ENCODE assay signal across 8 cellular contexts in the genomic region with DNA sequence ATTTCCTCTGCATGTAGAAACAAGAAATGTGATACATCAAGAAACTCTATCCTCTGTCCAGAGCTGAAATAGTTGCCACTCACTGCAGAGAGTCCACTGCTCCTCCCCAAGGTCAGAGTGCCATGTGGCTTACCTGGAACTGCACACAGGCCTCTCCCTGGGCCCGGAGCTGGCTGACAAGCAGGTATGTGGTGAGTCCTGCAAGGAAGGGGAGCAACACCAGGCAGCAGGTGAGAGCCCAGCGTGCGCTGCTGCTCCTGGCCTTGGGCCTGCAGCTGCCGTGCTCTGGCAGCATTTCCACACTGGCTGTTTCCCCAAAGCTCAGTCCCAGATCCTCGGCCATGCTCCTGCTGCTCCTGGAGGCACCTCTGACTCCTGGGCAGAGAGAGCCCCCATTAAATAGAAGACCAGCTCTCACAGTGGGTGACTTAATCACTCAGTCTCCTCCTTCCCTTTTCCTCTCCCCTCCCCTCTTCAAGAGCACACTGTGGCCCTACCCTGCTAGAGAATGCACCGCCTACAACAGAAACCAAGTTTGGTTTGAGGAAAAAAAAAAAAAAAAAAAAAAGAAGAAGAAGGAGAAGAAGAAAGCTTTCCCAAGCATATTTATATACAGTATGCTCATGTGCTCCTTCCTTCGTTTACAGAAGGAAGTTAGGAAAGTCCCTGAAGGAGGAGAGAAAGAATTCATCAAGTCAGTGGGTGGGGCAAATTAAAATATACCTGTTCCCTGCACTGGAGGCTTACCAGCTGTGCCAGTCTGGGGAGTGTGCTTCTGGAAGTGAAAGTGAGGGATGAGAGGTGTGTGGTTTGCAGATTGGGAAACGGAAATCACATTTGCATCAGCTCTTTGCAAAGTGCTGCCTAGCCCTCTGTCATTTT. TPM values are rescaled to one million over a fixed set of nuclear protein-coding genes. Genes with fewer than 3 reads are reported as not detected.
DNase-seq lines count a peak whose midpoint lies in the region; ATAC-seq and TF ChIP-seq lines count a peak whose summit lies in the region.

A gene (minus strand): TSS at position 370 of the 882 bp plus-strand sequence. CDS start 27 bp downstream, at position 343.

- no peaks in the 10 kb centered on the region for H3K27me3 ChIP-seq in prostate gland (replicated peaks; ENCODE audit: insufficient read depth)
- H3K27me3 ChIP-seq in effector memory CD4-positive, alpha-beta T cell (replicated peaks; ENCODE audit: control insufficient read depth, insufficient read depth, low read length, poor library complexity, severe bottlenecking), result no peaks in the 10 kb centered on the region

- TF ChIP-seq CTCF in prostate gland (IDR thresholded peaks at IDR 0.05), result no peak

- H3K9me3 ChIP-seq in prostate gland, result no peaks in the 10 kb centered on the region
- no peaks in the 10 kb centered on the region for H3K9me3 ChIP-seq in effector memory CD4-positive, alpha-beta T cell (ENCODE audit: control insufficient read depth, low read length)

- no peaks in the 10 kb centered on the region for H3K36me3 ChIP-seq in prostate gland
- no peaks in the 10 kb centered on the region for H3K36me3 ChIP-seq in effector memory CD4-positive, alpha-beta T cell (ENCODE audit: control insufficient read depth, insufficient read depth, low read length)

- ATAC-seq in GM21381 (IDR thresholded peaks at IDR 0.05; ENCODE audit: unreplicated experiment) (peak; percentile 95), HG03575 (IDR thresholded peaks at IDR 0.05; ENCODE audit: extremely low read depth, insufficient number of reproducible peaks, low FRiP score, unreplicated experiment) (peak; percentile 93), SK-N-SH treated with all-trans-retinoic acid at 6 μM for 48 hours (peak; percentile 89)

- TF ChIP-seq POLR2A in prostate gland (IDR thresholded peaks at IDR 0.05), result no peak

- intact Hi-C loops in prostate gland (cut with DNase I), result no loop called here

- peaks cover 3% of the 10 kb centered on the region for H3K4me1 ChIP-seq in prostate gland (replicated peaks)
- H3K4me1 ChIP-seq in effector memory CD4-positive, alpha-beta T cell (ENCODE audit: control insufficient read depth, insufficient read depth, low read length, poor library complexity, severe bottlenecking), result peaks cover 8% of the 10 kb centered on the region

- peak within 1 kb of the TSS; percentile 17 to 18 for H3K4me3 ChIP-seq in prostate gland
- no peak within 1 kb of the TSS for H3K4me3 ChIP-seq in effector memory CD4-positive, alpha-beta T cell (ENCODE audit: insufficient read depth, low read depth, low read length, poor library complexity, severe bottlenecking)

- WGBS in prostate gland, result 11% methylated on average over 8 of the region's 8 CpGs

- DNase-seq in EH (ENCODE audit: low read depth) (peak; percentile 16), germinal center (ENCODE audit: low spot score) (peak; percentile 63), prostate gland (ENCODE audit: low spot score) (peak; percentile 53), HK-2 (ENCODE audit: unreplicated experiment) (no peak)
- no peak for DNase-seq in effector memory CD4-positive, alpha-beta T cell

- H3K27ac ChIP-seq in prostate gland, result peak within 1 kb of the TSS; percentile 63 to 65
- no peak within 1 kb of the TSS for H3K27ac ChIP-seq in effector memory CD4-positive, alpha-beta T cell (ENCODE audit: insufficient read depth, low read length, poor library complexity, severe bottlenecking)

TF ChIP-seq in SK-N-SH treated with all-trans-retinoic acid at 6 μM for 48 hours, 23 proteins besides CTCF, POLR2A, EP300 and RAD21:
- no peak for TF ChIP-seq ZFP3 (CRISPR knock-in tag; IDR thresholded peaks at IDR 0.05)
- TF ChIP-seq BACH2 (CRISPR knock-in tag; IDR thresholded peaks at IDR 0.05; ENCODE audit: borderline replicate concordance), result no peak
- TF ChIP-seq ZFP30 (CRISPR knock-in tag; IDR thresholded peaks at IDR 0.05), result no peak
- TF ChIP-seq ARNTL (CRISPR knock-in tag; IDR thresholded peaks at IDR 0.05; ENCODE audit: borderline replicate concordance, low read depth), result no peak
- TF ChIP-seq, protein P1, sequence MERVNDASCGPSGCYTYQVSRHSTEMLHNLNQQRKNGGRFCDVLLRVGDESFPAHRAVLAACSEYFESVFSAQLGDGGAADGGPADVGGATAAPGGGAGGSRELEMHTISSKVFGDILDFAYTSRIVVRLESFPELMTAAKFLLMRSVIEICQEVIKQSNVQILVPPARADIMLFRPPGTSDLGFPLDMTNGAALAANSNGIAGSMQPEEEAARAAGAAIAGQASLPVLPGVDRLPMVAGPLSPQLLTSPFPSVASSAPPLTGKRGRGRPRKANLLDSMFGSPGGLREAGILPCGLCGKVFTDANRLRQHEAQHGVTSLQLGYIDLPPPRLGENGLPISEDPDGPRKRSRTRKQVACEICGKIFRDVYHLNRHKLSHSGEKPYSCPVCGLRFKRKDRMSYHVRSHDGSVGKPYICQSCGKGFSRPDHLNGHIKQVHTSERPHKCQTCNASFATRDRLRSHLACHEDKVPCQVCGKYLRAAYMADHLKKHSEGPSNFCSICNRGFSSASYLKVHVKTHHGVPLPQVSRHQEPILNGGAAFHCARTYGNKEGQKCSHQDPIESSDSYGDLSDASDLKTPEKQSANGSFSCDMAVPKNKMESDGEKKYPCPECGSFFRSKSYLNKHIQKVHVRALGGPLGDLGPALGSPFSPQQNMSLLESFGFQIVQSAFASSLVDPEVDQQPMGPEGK (CRISPR knock-in tag; IDR thresholded peaks at IDR 0.05; ENCODE audit: borderline replicate concordance), result no peak
- TF ChIP-seq, protein P2, sequence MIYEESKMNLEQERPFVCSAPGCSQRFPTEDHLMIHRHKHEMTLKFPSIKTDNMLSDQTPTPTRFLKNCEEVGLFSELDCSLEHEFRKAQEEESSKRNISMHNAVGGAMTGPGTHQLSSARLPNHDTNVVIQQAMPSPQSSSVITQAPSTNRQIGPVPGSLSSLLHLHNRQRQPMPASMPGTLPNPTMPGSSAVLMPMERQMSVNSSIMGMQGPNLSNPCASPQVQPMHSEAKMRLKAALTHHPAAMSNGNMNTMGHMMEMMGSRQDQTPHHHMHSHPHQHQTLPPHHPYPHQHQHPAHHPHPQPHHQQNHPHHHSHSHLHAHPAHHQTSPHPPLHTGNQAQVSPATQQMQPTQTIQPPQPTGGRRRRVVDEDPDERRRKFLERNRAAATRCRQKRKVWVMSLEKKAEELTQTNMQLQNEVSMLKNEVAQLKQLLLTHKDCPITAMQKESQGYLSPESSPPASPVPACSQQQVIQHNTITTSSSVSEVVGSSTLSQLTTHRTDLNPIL (CRISPR knock-in tag; IDR thresholded peaks at IDR 0.05; ENCODE audit: low read depth), result no peak
- no peak for TF ChIP-seq ISL1 (CRISPR knock-in tag; IDR thresholded peaks at IDR 0.05)
- TF ChIP-seq, protein P3, sequence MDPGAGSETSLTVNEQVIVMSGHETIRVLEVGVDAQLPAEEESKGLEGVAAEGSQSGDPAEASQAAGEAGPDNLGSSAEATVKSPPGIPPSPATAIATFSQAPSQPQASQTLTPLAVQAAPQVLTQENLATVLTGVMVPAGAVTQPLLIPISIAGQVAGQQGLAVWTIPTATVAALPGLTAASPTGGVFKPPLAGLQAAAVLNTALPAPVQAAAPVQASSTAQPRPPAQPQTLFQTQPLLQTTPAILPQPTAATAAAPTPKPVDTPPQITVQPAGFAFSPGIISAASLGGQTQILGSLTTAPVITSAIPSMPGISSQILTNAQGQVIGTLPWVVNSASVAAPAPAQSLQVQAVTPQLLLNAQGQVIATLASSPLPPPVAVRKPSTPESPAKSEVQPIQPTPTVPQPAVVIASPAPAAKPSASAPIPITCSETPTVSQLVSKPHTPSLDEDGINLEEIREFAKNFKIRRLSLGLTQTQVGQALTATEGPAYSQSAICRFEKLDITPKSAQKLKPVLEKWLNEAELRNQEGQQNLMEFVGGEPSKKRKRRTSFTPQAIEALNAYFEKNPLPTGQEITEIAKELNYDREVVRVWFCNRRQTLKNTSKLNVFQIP (CRISPR knock-in tag; IDR thresholded peaks at IDR 0.05; ENCODE audit: borderline replicate concordance, low read depth), result no peak
- TF ChIP-seq TOX (CRISPR knock-in tag; IDR thresholded peaks at IDR 0.05; ENCODE audit: borderline replicate concordance), result no peak
- TF ChIP-seq, protein P4, sequence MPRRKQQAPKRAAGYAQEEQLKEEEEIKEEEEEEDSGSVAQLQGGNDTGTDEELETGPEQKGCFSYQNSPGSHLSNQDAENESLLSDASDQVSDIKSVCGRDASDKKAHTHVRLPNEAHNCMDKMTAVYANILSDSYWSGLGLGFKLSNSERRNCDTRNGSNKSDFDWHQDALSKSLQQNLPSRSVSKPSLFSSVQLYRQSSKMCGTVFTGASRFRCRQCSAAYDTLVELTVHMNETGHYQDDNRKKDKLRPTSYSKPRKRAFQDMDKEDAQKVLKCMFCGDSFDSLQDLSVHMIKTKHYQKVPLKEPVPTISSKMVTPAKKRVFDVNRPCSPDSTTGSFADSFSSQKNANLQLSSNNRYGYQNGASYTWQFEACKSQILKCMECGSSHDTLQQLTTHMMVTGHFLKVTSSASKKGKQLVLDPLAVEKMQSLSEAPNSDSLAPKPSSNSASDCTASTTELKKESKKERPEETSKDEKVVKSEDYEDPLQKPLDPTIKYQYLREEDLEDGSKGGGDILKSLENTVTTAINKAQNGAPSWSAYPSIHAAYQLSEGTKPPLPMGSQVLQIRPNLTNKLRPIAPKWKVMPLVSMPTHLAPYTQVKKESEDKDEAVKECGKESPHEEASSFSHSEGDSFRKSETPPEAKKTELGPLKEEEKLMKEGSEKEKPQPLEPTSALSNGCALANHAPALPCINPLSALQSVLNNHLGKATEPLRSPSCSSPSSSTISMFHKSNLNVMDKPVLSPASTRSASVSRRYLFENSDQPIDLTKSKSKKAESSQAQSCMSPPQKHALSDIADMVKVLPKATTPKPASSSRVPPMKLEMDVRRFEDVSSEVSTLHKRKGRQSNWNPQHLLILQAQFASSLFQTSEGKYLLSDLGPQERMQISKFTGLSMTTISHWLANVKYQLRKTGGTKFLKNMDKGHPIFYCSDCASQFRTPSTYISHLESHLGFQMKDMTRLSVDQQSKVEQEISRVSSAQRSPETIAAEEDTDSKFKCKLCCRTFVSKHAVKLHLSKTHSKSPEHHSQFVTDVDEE (CRISPR knock-in tag; IDR thresholded peaks at IDR 0.05), result no peak
- no peak for TF ChIP-seq CSDC2 (CRISPR knock-in tag; IDR thresholded peaks at IDR 0.05)

RNA-seq across cellular contexts. Expression of the gene that starts here (rescaled TPM):
- total RNA-seq in prostate gland, result 1 to 10 TPM; 1.7 to 9.0 TPM

Comparison
In these comparisons a context has a peak if more than half of its experiments do, and no peak if none do; other contexts are left out.
1. DNase-seq: peak in EH (single experiment), germinal center (single experiment) and prostate gland (single experiment); none in effector memory CD4-positive, alpha-beta T cell (0 of 3) and HK-2 (single experiment).
2. Peak in every context shown above with its lines, with median percentiles within 50 percentile points of each other: ATAC-seq.